1 cellular context compared by ENCODE assay signal in the genomic region with DNA sequence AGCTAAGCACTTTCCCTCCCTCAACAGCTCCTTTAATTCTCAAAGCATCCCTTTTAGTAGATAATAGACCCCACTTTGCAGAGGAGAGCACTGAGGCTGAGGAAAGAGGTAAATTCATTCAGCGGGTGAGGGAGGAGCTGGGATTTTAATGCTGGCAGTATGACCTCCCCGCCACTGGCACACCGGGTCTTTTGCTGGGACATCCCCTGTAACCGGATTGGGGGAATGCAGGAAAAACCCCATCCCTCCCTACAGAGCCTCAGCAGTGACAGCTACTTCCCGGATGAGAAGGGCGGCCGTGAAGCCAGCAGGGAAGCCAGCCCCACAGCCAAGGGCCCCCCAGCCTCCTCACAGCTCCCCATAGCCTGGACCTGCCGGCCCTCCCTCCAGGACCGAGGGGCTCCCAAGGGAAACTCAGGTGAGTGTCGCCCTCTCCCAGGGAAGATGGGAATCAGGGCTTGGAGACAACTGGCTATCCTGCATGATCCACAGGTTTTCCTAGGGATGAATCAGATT.
TF ChIP-seq lines count a peak whose summit lies in the region.

No MANE protein-coding gene starts in this region.

TF ChIP-seq in WTC11, 78 proteins besides CTCF, POLR2A, EP300 and RAD21:
- TF ChIP-seq, protein P1, sequence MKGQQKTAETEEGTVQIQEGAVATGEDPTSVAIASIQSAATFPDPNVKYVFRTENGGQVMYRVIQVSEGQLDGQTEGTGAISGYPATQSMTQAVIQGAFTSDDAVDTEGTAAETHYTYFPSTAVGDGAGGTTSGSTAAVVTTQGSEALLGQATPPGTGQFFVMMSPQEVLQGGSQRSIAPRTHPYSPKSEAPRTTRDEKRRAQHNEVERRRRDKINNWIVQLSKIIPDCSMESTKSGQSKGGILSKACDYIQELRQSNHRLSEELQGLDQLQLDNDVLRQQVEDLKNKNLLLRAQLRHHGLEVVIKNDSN (CRISPR knock-in tag; IDR thresholded peaks at IDR 0.05), result no peak
- TF ChIP-seq, protein P2, sequence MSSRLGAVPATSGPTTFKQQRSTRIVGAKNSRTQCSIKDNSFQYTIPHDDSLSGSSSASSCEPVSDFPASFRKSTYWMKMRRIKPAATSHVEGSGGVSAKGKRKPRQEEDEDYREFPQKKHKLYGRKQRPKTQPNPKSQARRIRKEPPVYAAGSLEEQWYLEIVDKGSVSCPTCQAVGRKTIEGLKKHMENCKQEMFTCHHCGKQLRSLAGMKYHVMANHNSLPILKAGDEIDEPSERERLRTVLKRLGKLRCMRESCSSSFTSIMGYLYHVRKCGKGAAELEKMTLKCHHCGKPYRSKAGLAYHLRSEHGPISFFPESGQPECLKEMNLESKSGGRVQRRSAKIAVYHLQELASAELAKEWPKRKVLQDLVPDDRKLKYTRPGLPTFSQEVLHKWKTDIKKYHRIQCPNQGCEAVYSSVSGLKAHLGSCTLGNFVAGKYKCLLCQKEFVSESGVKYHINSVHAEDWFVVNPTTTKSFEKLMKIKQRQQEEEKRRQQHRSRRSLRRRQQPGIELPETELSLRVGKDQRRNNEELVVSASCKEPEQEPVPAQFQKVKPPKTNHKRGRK (CRISPR knock-in tag; IDR thresholded peaks at IDR 0.05; ENCODE audit: borderline replicate concordance), result no peak
- TF ChIP-seq, protein P3, sequence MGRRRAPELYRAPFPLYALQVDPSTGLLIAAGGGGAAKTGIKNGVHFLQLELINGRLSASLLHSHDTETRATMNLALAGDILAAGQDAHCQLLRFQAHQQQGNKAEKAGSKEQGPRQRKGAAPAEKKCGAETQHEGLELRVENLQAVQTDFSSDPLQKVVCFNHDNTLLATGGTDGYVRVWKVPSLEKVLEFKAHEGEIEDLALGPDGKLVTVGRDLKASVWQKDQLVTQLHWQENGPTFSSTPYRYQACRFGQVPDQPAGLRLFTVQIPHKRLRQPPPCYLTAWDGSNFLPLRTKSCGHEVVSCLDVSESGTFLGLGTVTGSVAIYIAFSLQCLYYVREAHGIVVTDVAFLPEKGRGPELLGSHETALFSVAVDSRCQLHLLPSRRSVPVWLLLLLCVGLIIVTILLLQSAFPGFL (CRISPR knock-in tag; IDR thresholded peaks at IDR 0.05; ENCODE audit: borderline replicate concordance), result no peak
- no peak for TF ChIP-seq ELF4 (CRISPR knock-in tag; IDR thresholded peaks at IDR 0.05; ENCODE audit: low read depth)
